In the genomic region with DNA sequence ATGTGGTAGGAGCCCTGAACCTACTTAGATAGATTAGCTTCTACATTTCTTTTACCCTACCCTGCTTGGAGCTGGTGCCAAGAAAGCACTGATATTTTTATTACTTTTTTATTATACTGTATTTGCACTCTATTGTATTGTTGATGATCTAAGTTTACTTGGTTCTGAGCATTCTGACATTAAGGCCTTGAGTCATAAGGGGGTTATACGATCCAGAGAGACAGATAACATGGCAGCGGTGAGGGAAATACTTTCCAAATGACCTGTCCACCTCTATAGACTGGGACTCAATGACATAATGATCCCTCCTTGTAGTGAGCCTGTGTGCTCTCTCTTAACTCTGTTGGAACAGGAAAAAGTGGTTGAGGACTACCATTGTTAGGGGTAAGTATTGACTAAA, we compare ENCODE assay signal across 11 cellular contexts.
DNase-seq lines count a peak whose midpoint lies in the region; ATAC-seq, FAIRE-seq and TF ChIP-seq lines count a peak whose summit lies in the region.
"Had no signal": no experiment of that assay in that cellular context is flagged by ENCODE, and none has a peak within 500 bp of the region (broad histone marks: within the 10 kb centered on the region; RNA-seq: fewer than 3 reads in every experiment).

No MANE protein-coding gene starts in this region.

- H2AK5ac ChIP-seq in IMR-90 (ENCODE audit: low read depth, low read length), result no peak overlapping the region

- no peak overlapping the region for H2BK15ac ChIP-seq in IMR-90 (ENCODE audit: low read depth, low read length)

- ATAC-seq in IMR-90 (ENCODE audit: low read depth), result peak; percentile 44
- peak; percentile 31; the same call in 1 of the 3 replicates for ATAC-seq in K562

- in situ Hi-C loops in IMR-90 (cut with MboI; ENCODE audit: low sequenced_read_pairs) (no loop called here), K562 (cut with MboI) (no loop called here)

- H2BK20ac ChIP-seq in IMR-90 (ENCODE audit: low read depth, low read length), result 0 out of 2 replicates have a peak overlapping the region, but pooled peaks have one; percentile 22

- H3K4me2 ChIP-seq in IMR-90 (ENCODE audit: low read depth, low read length) (peak overlapping the region; percentile 11; the same call in 1 of the 2 replicates), K562 (ENCODE audit: insufficient read depth, low read length) (no peak overlapping the region)
- H3K4me2 ChIP-seq: PC-9 had no signal

- H3K4me3 ChIP-seq in ACC112 (ENCODE audit: low read depth, low read length), result no peak overlapping the region
- H3K4me3 ChIP-seq in IMR-90 (ENCODE audit: insufficient read depth, low read depth, low read length), result no peak overlapping the region
- no peak overlapping the region for H3K4me3 ChIP-seq in K562
- H3K4me3 ChIP-seq: BLaER1 treated with 17β-estradiol and CSF1 and Interleukin-3, amounts not matched to agents 10 nM and 100 nM; PC-9 had no signal

- H2AFZ ChIP-seq in ACC112 (ENCODE audit: low read length, unreplicated experiment) (no peak overlapping the region), IMR-90 (replicated peaks; ENCODE audit: low read length, poor library complexity) (no peak overlapping the region), K562 (ENCODE audit: low read depth, low read length) (no peak overlapping the region)
- H2AFZ ChIP-seq: PC-9 had no signal

- H3K4me1 ChIP-seq in ACC112 (ENCODE audit: control insufficient read depth, insufficient read depth, low read length, unreplicated experiment), result peaks cover 42% of the 10 kb centered on the region
- H3K4me1 ChIP-seq in IMR-90 (ENCODE audit: control insufficient read depth, insufficient read depth, low read length), result peaks cover 8% of the 10 kb centered on the region
- H3K4me1 ChIP-seq in K562 (replicated peaks in 1 of 2; ENCODE audit: control insufficient read depth in 2 of 2, insufficient read depth in 2 of 2, low read length in 2 of 2), result no peaks in the 10 kb centered on the region; a peak in 2 of 5 replicates

- POLR2A ChIA-PET in IMR-90 (lab: Charles Lee; ENCODE audit: unreplicated experiment), result no interaction called here
- POLR2A ChIA-PET in K562 (lab: Yijun Ruan, JAX), result no interaction called here

- peaks cover 9% of the 10 kb centered on the region for H3K9me1 ChIP-seq in IMR-90 (ENCODE audit: insufficient read depth, low read length)
- no peaks in the 10 kb centered on the region for H3K9me1 ChIP-seq in K562 (ENCODE audit: control insufficient read depth, insufficient read depth, low read length)

- no peak overlapping the region for H3K9ac ChIP-seq in IMR-90 (ENCODE audit: low read depth, low read length)
- no peak overlapping the region for H3K9ac ChIP-seq in K562 (ENCODE audit: insufficient read depth in 1 of 2, low read depth in 2 of 2, low read length in 2 of 2)
- H3K9ac ChIP-seq: BLaER1 treated with 17β-estradiol and CSF1 and Interleukin-3, amounts not matched to agents 10 nM and 100 nM had no signal

- peak overlapping the region; percentile 18; the same call in 1 of the 2 replicates for H3K4ac ChIP-seq in IMR-90 (ENCODE audit: low read depth, low read length)

- H3K36me3 ChIP-seq in ACC112 (ENCODE audit: insufficient read depth, low read length) (0 out of 2 replicates have a peak, but pooled peaks cover 4% of the 10 kb centered on the region), IMR-90 (ENCODE audit: control insufficient read depth, insufficient read depth, low read length) (peaks cover 1% of the 10 kb centered on the region; the same call in 1 of the 2 replicates), K562 (ENCODE audit: control insufficient read depth, insufficient read depth, low read length) (peaks cover 45% of the 10 kb centered on the region)

- no peaks in the 10 kb centered on the region for H3K9me3 ChIP-seq in IMR-90 (ENCODE audit: control insufficient read depth, insufficient read depth, low read length)
- no peaks in the 10 kb centered on the region for H3K9me3 ChIP-seq in K562 (replicated peaks; ENCODE audit: control insufficient read depth, insufficient read depth, low read depth, low read length)

- TF ChIP-seq RAD21 in IMR-90 (IDR thresholded peaks at IDR 0.05; ENCODE audit: low read length), result no peak
- no peak for TF ChIP-seq RAD21 in K562 (CRISPR knock-in tag; conservative IDR thresholded peaks at IDR 0.05 in 1 of 2, IDR thresholded peaks at IDR 0.05 in 1 of 2)

- no peak overlapping the region for H2BK120ac ChIP-seq in IMR-90 (ENCODE audit: low read depth, low read length)

- H3K27me3 ChIP-seq in ACC112 (ENCODE audit: insufficient read depth, low read length) (no peaks in the 10 kb centered on the region), IMR-90 (ENCODE audit: control insufficient read depth, insufficient read depth, low read length) (no peaks in the 10 kb centered on the region), K562 (ENCODE audit: control insufficient read depth in 2 of 2, insufficient read depth in 2 of 2, low read length in 2 of 2) (no peaks in the 10 kb centered on the region)
- H3K27me3 ChIP-seq: BLaER1 treated with 17β-estradiol and CSF1 and Interleukin-3, amounts not matched to agents 10 nM and 100 nM had no signal

- TF ChIP-seq CTCF in IMR-90 (conservative IDR thresholded peaks at IDR 0.05; ENCODE audit: low read depth, low read length), result no peak
- no peak for TF ChIP-seq CTCF in K562 (IDR thresholded peaks at IDR 0.05 in 2 of 3, conservative IDR thresholded peaks at IDR 0.05 in 1 of 3; ENCODE audit: insufficient read depth in 2 of 3, low read depth in 1 of 3, low read length in 3 of 3)

- no peaks in the 10 kb centered on the region for H4K20me1 ChIP-seq in IMR-90 (ENCODE audit: insufficient read depth, low read length)
- no peaks in the 10 kb centered on the region for H4K20me1 ChIP-seq in K562 (replicated peaks; ENCODE audit: control insufficient read depth, insufficient read depth, low read length)
- H4K20me1 ChIP-seq: BLaER1 treated with 17β-estradiol and CSF1 and Interleukin-3, amounts not matched to agents 10 nM and 100 nM had no signal

- peak overlapping the region; percentile 50 for H2BK5ac ChIP-seq in IMR-90 (ENCODE audit: low read depth, low read length, poor library complexity, severe bottlenecking)

- H3K23ac ChIP-seq in IMR-90 (ENCODE audit: low read depth, low read length), result no peak overlapping the region

- peak overlapping the region; percentile 31; the same call in 1 of the 2 replicates for H3K18ac ChIP-seq in IMR-90 (ENCODE audit: low read depth, low read length)

- dilution Hi-C loops in IMR-90 (cut with HindIII; ENCODE audit: low sequenced_read_pairs, unreplicated experiment), result no loop called here

- WGBS in IMR-90 (ENCODE audit: extremely low coverage in 2 of 2, insufficient read length in 1 of 2), 2 experiments, result no CpG with 5 or more reads among the region's 2 CpGs
- WGBS in K562 (ENCODE audit: insufficient coverage, low coverage, missing lambda C conversion rate), result 52% methylated on average over 2 of the region's 2 CpGs

- TF ChIP-seq POLR2A in IMR-90 (IDR thresholded peaks at IDR 0.05; ENCODE audit: low read depth, low read length) (no peak), K562 (conservative IDR thresholded peaks at IDR 0.05) (no peak)

- intact Hi-C loops in IMR-90 (cut with micrococcal nuclease) (no loop called here), K562 (cut with micrococcal nuclease) (no loop called here)

- peak overlapping the region; percentile 83 for H3K27ac ChIP-seq in ACC112 (ENCODE audit: low read depth, low read length)
- H3K27ac ChIP-seq in IMR-90 (ENCODE audit: insufficient read depth, low read length), result no peak overlapping the region
- peak overlapping the region; percentile 20; the same call in 1 of the 3 replicates for H3K27ac ChIP-seq in K562 (ENCODE audit: extremely low read depth, low read depth, low read length)
- H3K27ac ChIP-seq: BLaER1 treated with 17β-estradiol and CSF1 and Interleukin-3, amounts not matched to agents 10 nM and 100 nM; PC-9 had no signal

- BruUV-seq in IMR-90 (replicated peaks; lab: Mats Ljungman, UMichigan), result no TSS peak
- no TSS peak for BruUV-seq in K562 (replicated peaks; lab: Mats Ljungman, UMichigan)

- H3K79me1 ChIP-seq in IMR-90 (ENCODE audit: low read depth in 1 of 2, low read length in 2 of 2), result peaks cover 0 to 5% of the 10 kb centered on the region in 2 experiments; a peak in 2 of 4 replicates

- H4K5ac ChIP-seq in IMR-90 (ENCODE audit: low read depth, low read length), result no peak overlapping the region

- H4K91ac ChIP-seq in IMR-90 (ENCODE audit: insufficient read depth, low read depth, low read length), result no peak overlapping the region

- DNase-seq in IMR-90 (peak; percentile 79), K562 (ENCODE audit: extremely low read depth in 1 of 4, low spot score in 3 of 4) (peak in 1 of 4 experiments; percentile 6), kidney glomerular epithelial cell (lab: John Stamatoyannopoulos, UW) (peak; percentile 62), NCI-H128 (lab: John Stamatoyannopoulos, UW; ENCODE audit: unreplicated experiment) (no peak), GF-D8 (lab: John Stamatoyannopoulos, UW) (no peak), HPDE6-E6E7 (ENCODE audit: extremely low spot score) (no peak), NCI-H1930 (lab: John Stamatoyannopoulos, UW) (no peak)
- DNase-seq: NCI-H1694 treated with DMSO at 0.1 percent for 48 hours had no signal

- H3K79me2 ChIP-seq in ACC112 (ENCODE audit: control insufficient read depth, insufficient read depth, low read length, unreplicated experiment) (no peaks in the 10 kb centered on the region), K562 (ENCODE audit: control insufficient read depth, insufficient read depth, low read length) (no peaks in the 10 kb centered on the region)

- FAIRE-seq in K562 (lab: Jason Lieb, UNC), result no peak

- no peak overlapping the region for H3K56ac ChIP-seq in IMR-90 (ENCODE audit: extremely low read depth, insufficient read depth, low read length)

- no peak overlapping the region for H2AK9ac ChIP-seq in IMR-90 (replicated peaks; ENCODE audit: low read depth, low read length, poor library complexity)

- CTCF ChIA-PET in IMR-90 (lab: Yijun Ruan, JAX), result no interaction called here
- CTCF ChIA-PET in K562 (lab: Yijun Ruan, JAX; ENCODE audit: low intra/inter-chr PET ratio), result no interaction called here

- H3K14ac ChIP-seq in IMR-90 (replicated peaks; ENCODE audit: low read depth, low read length), result 0 out of 2 replicates have a peak overlapping the region, but pooled peaks have one; percentile 22

- 0 out of 4 replicates have a peak overlapping the region, but pooled peaks of 1 of the 2 experiments have one; percentile 36 for H4K8ac ChIP-seq in IMR-90 (ENCODE audit: low read depth in 2 of 2, low read length in 2 of 2)

- TF ChIP-seq EP300 in K562 (IDR thresholded peaks at IDR 0.05; ENCODE audit: low read length), result no peak

TF ChIP-seq in IMR-90, 13 proteins besides CTCF, POLR2A, EP300 and RAD21 (continues in another document):
- TF ChIP-seq NFE2L2 (IDR thresholded peaks at IDR 0.05; ENCODE audit: low read depth, low read length), result no peak

TF ChIP-seq in K562, 482 proteins besides CTCF, POLR2A, EP300 and RAD21 (continues in another document):
- TF ChIP-seq ZNF586 (CRISPR knock-in tag; conservative IDR thresholded peaks at IDR 0.05) (no peak), ZNF23 (CRISPR knock-in tag; IDR thresholded peaks at IDR 0.05) (no peak), TGIF2 (CRISPR knock-in tag; IDR thresholded peaks at IDR 0.05) (no peak), CSDE1 (IDR thresholded peaks at IDR 0.05) (no peak), SRF (CRISPR knock-in tag; IDR thresholded peaks at IDR 0.05) (no peak), ZNF24 (IDR thresholded peaks at IDR 0.05) (no peak), ZKSCAN1 (IDR thresholded peaks at IDR 0.05; ENCODE audit: low read depth, low read length) (no peak), KAT7 (CRISPR knock-in tag; IDR thresholded peaks at IDR 0.05; ENCODE audit: borderline replicate concordance) (no peak)

Comparison
In these comparisons a context has a peak if more than half of its experiments do, and no peak if none do; other contexts are left out.
1. DNase-seq: peak in IMR-90 (single experiment) and kidney glomerular epithelial cell (single experiment); none in NCI-H128 (single experiment), GF-D8 (single experiment), HPDE6-E6E7 (single experiment) and NCI-H1930 (0 of 2).